ENCODE assay signal across 12 cellular contexts in genomic region chr17:351875-352420, GRCh38. TPM values are rescaled to one million over a fixed set of nuclear protein-coding genes. Genes with fewer than 3 reads are reported as not detected.
DNase-seq lines count a peak whose midpoint lies in the region; ATAC-seq and TF ChIP-seq lines count a peak whose summit lies in the region.
"Had no signal": no experiment of that assay in that cellular context is flagged by ENCODE, and none has a peak within 500 bp of the region (broad histone marks: within the 10 kb centered on the region; RNA-seq: fewer than 3 reads in every experiment).

No MANE protein-coding gene starts in this region.

- H3K27me3 ChIP-seq in WERI-Rb-1 (ENCODE audit: insufficient read depth, low read depth, severe bottlenecking): no peaks in the 10 kb centered on the region
- no peaks in the 10 kb centered on the region for H3K27me3 ChIP-seq in effector memory CD4-positive, alpha-beta T cell (replicated peaks; ENCODE audit: control insufficient read depth, insufficient read depth, low read length, poor library complexity, severe bottlenecking)

- H3K4me1 ChIP-seq in effector memory CD4-positive, alpha-beta T cell (ENCODE audit: control insufficient read depth, insufficient read depth, low read length, poor library complexity, severe bottlenecking): no peaks in the 10 kb centered on the region

- no peaks in the 10 kb centered on the region for H3K9me3 ChIP-seq in WERI-Rb-1 (ENCODE audit: severe bottlenecking)
- no peaks in the 10 kb centered on the region for H3K9me3 ChIP-seq in effector memory CD4-positive, alpha-beta T cell (ENCODE audit: control insufficient read depth, low read length)

- H3K4me3 Mint-ChIP-seq in glutamatergic neuron (ENCODE audit: unreplicated experiment): peak overlapping the region; percentile 69
- peak overlapping the region; percentile 80 for H3K4me3 Mint-ChIP-seq in progenitor cell of endocrine pancreas (ENCODE audit: low read depth)
- H3K4me3 Mint-ChIP-seq: activated naive CD4-positive, alpha-beta T cell treated with anti-CD3 and anti-CD28 coated beads for 36 hours; stimulated activated naive B cell treated with anti-CD40 and anti-IgM and Interleukin-4, amounts not matched to agents 10 μg/mL and 1 μg/mL and 100 μg/mL, for 72 hours had no signal

- peaks cover 4% of the 10 kb centered on the region for H3K36me3 ChIP-seq in WERI-Rb-1
- no peaks in the 10 kb centered on the region for H3K36me3 ChIP-seq in effector memory CD4-positive, alpha-beta T cell (ENCODE audit: control insufficient read depth, insufficient read depth, low read length)

- H3K27me3 Mint-ChIP-seq in glutamatergic neuron (ENCODE audit: unreplicated experiment) (peaks cover 6% of the 10 kb centered on the region), progenitor cell of endocrine pancreas (no peaks in the 10 kb centered on the region)

- TF ChIP-seq CTCF in WERI-Rb-1 (IDR thresholded peaks at IDR 0.05; ENCODE audit: low read depth, low read length): no peak
- TF ChIP-seq CTCF in glutamatergic neuron (IDR thresholded peaks at IDR 0.05; ENCODE audit: partially characterized antibody, unreplicated experiment): no peak
- TF ChIP-seq CTCF in progenitor cell of endocrine pancreas (IDR thresholded peaks at IDR 0.05; ENCODE audit: unreplicated experiment): no peak

- peak overlapping the region; percentile 51 for H3K4me3 ChIP-seq in WERI-Rb-1 (ENCODE audit: low read depth, low read length)
- no peak overlapping the region for H3K4me3 ChIP-seq in effector memory CD4-positive, alpha-beta T cell (ENCODE audit: insufficient read depth, low read depth, low read length, poor library complexity, severe bottlenecking)

- ATAC-seq in GM18858 (IDR thresholded peaks at IDR 0.05; ENCODE audit: unreplicated experiment): no peak
- ATAC-seq: stimulated activated naive B cell treated with anti-CD40 and anti-IgM and Interleukin-4, amounts not matched to agents 10 μg/mL and 1 μg/mL and 100 μg/mL, for 72 hours had no signal

- DNase-seq in COLO668 (lab: John Stamatoyannopoulos, UW; ENCODE audit: unreplicated experiment): peak; percentile 10
- no peak for DNase-seq in WERI-Rb-1
- no peak for DNase-seq in glutamatergic neuron
- no peak for DNase-seq in progenitor cell of endocrine pancreas (ENCODE audit: low spot score, unreplicated experiment)
- DNase-seq in SKM-1 (lab: John Stamatoyannopoulos, UW; ENCODE audit: unreplicated experiment): no peak
- no peak for DNase-seq in effector memory CD4-positive, alpha-beta T cell
- no peak for DNase-seq in stimulated activated CD4-positive, alpha-beta T cell treated with anti-CD3 and anti-CD28 coated beads, Interleukin-2, amount 100 ng/mL, for 48 hours
- DNase-seq: activated CD4-positive, alpha-beta T cell treated with anti-CD3 and anti-CD28 coated beads for 1 hour; activated naive CD4-positive, alpha-beta T cell treated with anti-CD3 and anti-CD28 coated beads for 36 hours; NCI-H2029 treated with DMSO at 0.1 percent for 48 hours; stimulated activated naive B cell treated with anti-CD40 and anti-IgM and Interleukin-4, amounts not matched to agents 10 μg/mL and 1 μg/mL and 100 μg/mL, for 72 hours had no signal

- H3K9me3 Mint-ChIP-seq in glutamatergic neuron (ENCODE audit: unreplicated experiment) (peaks cover 10% of the 10 kb centered on the region), progenitor cell of endocrine pancreas (ENCODE audit: low read depth) (no peaks in the 10 kb centered on the region)
- H3K9me3 Mint-ChIP-seq: stimulated activated naive B cell treated with anti-CD40 and anti-IgM and Interleukin-4, amounts not matched to agents 10 μg/mL and 1 μg/mL and 100 μg/mL, for 72 hours had no signal

- peak overlapping the region; percentile 96 for H3K27ac ChIP-seq in WERI-Rb-1
- no peak overlapping the region for H3K27ac ChIP-seq in effector memory CD4-positive, alpha-beta T cell (ENCODE audit: insufficient read depth, low read length, poor library complexity, severe bottlenecking)

- H3K27ac Mint-ChIP-seq in glutamatergic neuron (ENCODE audit: unreplicated experiment): peak overlapping the region; percentile 53
- H3K27ac Mint-ChIP-seq in progenitor cell of endocrine pancreas: peak overlapping the region; percentile 99
- H3K27ac Mint-ChIP-seq: activated naive CD4-positive, alpha-beta T cell treated with anti-CD3 and anti-CD28 coated beads for 36 hours; stimulated activated naive B cell treated with anti-CD40 and anti-IgM and Interleukin-4, amounts not matched to agents 10 μg/mL and 1 μg/mL and 100 μg/mL, for 72 hours had no signal

- H3K4me1 Mint-ChIP-seq in glutamatergic neuron (ENCODE audit: low read depth, unreplicated experiment): peaks cover 35% of the 10 kb centered on the region
- H3K4me1 Mint-ChIP-seq in progenitor cell of endocrine pancreas (ENCODE audit: low read depth): peaks cover 54% of the 10 kb centered on the region
- H3K4me1 Mint-ChIP-seq: stimulated activated naive B cell treated with anti-CD40 and anti-IgM and Interleukin-4, amounts not matched to agents 10 μg/mL and 1 μg/mL and 100 μg/mL, for 72 hours had no signal

- H3K36me3 Mint-ChIP-seq in glutamatergic neuron (ENCODE audit: unreplicated experiment) (peaks cover 5% of the 10 kb centered on the region), progenitor cell of endocrine pancreas (ENCODE audit: insufficient read depth) (peaks cover 5% of the 10 kb centered on the region)

RNA-seq across cellular contexts. Expression of gene RPH3AL, which starts 0.7 kb away (rescaled TPM):
- total RNA-seq in glutamatergic neuron (ENCODE audit: unreplicated experiment): 22.3 TPM
- total RNA-seq in progenitor cell of endocrine pancreas: 47.6 and 47.8 TPM in 2 replicates
